19 cellular contexts compared by ENCODE assay signal in the genomic region with DNA sequence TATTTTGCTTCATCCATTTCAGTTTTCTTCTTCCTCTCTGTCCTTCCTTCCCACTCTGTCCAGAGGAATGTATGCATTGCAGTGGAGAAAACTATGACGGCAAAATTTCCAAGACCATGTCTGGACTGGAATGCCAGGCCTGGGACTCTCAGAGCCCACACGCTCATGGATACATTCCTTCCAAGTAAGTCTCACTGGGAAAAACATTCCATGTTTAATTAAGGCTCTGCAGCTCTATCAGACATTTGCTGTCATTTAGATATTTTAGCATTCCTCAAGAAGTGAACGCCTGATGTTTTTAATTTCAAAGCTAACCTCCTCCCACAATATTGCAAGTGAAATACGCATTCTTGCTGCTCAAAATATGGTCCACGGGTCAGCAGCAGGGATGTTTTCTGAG. TPM values are rescaled to one million over a fixed set of nuclear protein-coding genes. Genes with fewer than 3 reads are reported as not detected.
A peak's percentile ranks its signal among the peaks of the same experiment; 100 is the strongest.
DNase-seq lines count a peak whose midpoint lies in the region; ATAC-seq, FAIRE-seq and TF ChIP-seq lines count a peak whose summit lies in the region.
"Had no signal": no experiment of that assay in that cellular context is flagged by ENCODE, and none has a peak within 500 bp of the region (broad histone marks: within the 10 kb centered on the region; RNA-seq: fewer than 3 reads in every experiment).

No MANE protein-coding gene starts in this region.

- H3K23ac ChIP-seq in trophoblast cell (ENCODE audit: low read length) = no peak overlapping the region

- no peak for ATAC-seq in GM21423 (IDR thresholded peaks at IDR 0.05; ENCODE audit: unreplicated experiment)
- ATAC-seq: HCT116, HepG2 had no signal

- no peak overlapping the region for H2AFZ ChIP-seq in trophoblast cell (ENCODE audit: insufficient read depth, low read length, poor library complexity)

- no peaks in the 10 kb centered on the region for H3K4me1 Mint-ChIP-seq in activated CD4-positive, alpha-beta T cell treated with anti-CD3 and anti-CD28 coated beads, Interleukin-2, amount 10 ng/mL, durations not matched to agents 24 days and 14 days
- H3K4me1 Mint-ChIP-seq: CD14-positive monocyte; CD8-positive, alpha-beta memory T cell had no signal

- H3K27me3 Mint-ChIP-seq in activated CD4-positive, alpha-beta T cell treated with anti-CD3 and anti-CD28 coated beads, Interleukin-2, amount 10 ng/mL, durations not matched to agents 24 days and 14 days = no peaks in the 10 kb centered on the region

- H3K27ac Mint-ChIP-seq in activated CD4-positive, alpha-beta T cell treated with anti-CD3 and anti-CD28 coated beads, Interleukin-2, amount 10 ng/mL, durations not matched to agents 24 days and 14 days = no peak overlapping the region
- H3K27ac Mint-ChIP-seq: CD14-positive monocyte; CD8-positive, alpha-beta memory T cell had no signal

- intact Hi-C loops in activated CD4-positive, alpha-beta T cell treated with anti-CD3 and anti-CD28 coated beads, Interleukin-2, amount 10 ng/mL, durations not matched to agents 24 days and 14 days (cut with micrococcal nuclease) = no loop called here

- no peaks in the 10 kb centered on the region for H3K79me1 ChIP-seq in trophoblast cell (ENCODE audit: low read length)

- peak; percentile 8 for DNase-seq in AG09309 (ENCODE audit: low read depth)
- peak; percentile 43 for DNase-seq in adipocyte (ENCODE audit: low read depth)
- DNase-seq in fibroblast of villous mesenchyme (ENCODE audit: low read depth) = peak; percentile 14
- DNase-seq in trophoblast cell = peak in 1 of 2 donors; percentile 17
- DNase-seq in activated CD4-positive, alpha-beta T cell treated with anti-CD3 and anti-CD28 coated beads, Interleukin-2, amount 10 ng/mL, durations not matched to agents 24 days and 14 days = no peak
- DNase-seq in activated gamma-delta T cell treated with Interleukin-2 at 50 U/mL for 16 hours = no peak
- DNase-seq in frontal cortex (ENCODE audit: low spot score in 2 of 2) = no peak
- DNase-seq: 8988T; CD8-positive, alpha-beta memory T cell; DMS79 had no signal

- no peak for FAIRE-seq in frontal cortex (lab: Jason Lieb, UNC)
- FAIRE-seq: GM12891, HepG2, HTR-8/SVneo had no signal

- no peaks in the 10 kb centered on the region for H3K27me3 ChIP-seq in adipocyte (replicated peaks; ENCODE audit: control insufficient read depth, insufficient read depth, low read length)
- H3K27me3 ChIP-seq in trophoblast cell (ENCODE audit: insufficient read depth, low read length) = no peaks in the 10 kb centered on the region

- H3K27ac ChIP-seq in trophoblast cell (ENCODE audit: low read depth, low read length) = peak overlapping the region; percentile 33

- H2BK5ac ChIP-seq in trophoblast cell (ENCODE audit: low read depth, low read length, poor library complexity) = no peak overlapping the region

- no peak overlapping the region for H2AK5ac ChIP-seq in trophoblast cell (ENCODE audit: low read length)

- H3K36me3 ChIP-seq in adipocyte (ENCODE audit: control insufficient read depth, insufficient read depth, low read length, severe bottlenecking) = no peaks in the 10 kb centered on the region
- H3K36me3 ChIP-seq in trophoblast cell (ENCODE audit: control insufficient read depth in 1 of 2, insufficient read depth in 2 of 2, low read length in 2 of 2) = no peaks in the 10 kb centered on the region

- H4K91ac ChIP-seq in trophoblast cell (ENCODE audit: low read depth, low read length) = no peak overlapping the region

- no peak overlapping the region for H4K12ac ChIP-seq in trophoblast cell (ENCODE audit: low read depth, low read length)

- no peak overlapping the region for H3K4ac ChIP-seq in trophoblast cell (ENCODE audit: low read depth, low read length)

- H3K9me3 ChIP-seq in adipocyte (ENCODE audit: control insufficient read depth, low read length) = no peaks in the 10 kb centered on the region
- H3K9me3 ChIP-seq in trophoblast cell (ENCODE audit: insufficient read depth, low read depth, low read length) = no peaks in the 10 kb centered on the region

- no peak overlapping the region for H3K18ac ChIP-seq in trophoblast cell (ENCODE audit: low read length)

- H3K4me2 ChIP-seq in trophoblast cell (ENCODE audit: low read length) = no peak overlapping the region

- H3K4me3 Mint-ChIP-seq in activated CD4-positive, alpha-beta T cell treated with anti-CD3 and anti-CD28 coated beads, Interleukin-2, amount 10 ng/mL, durations not matched to agents 24 days and 14 days = no peak overlapping the region
- H3K4me3 Mint-ChIP-seq: CD14-positive monocyte; CD8-positive, alpha-beta memory T cell had no signal

- TF ChIP-seq CTCF in AG09309 (IDR thresholded peaks at IDR 0.05; ENCODE audit: control insufficient read depth, insufficient read depth, low read depth, low read length, missing control alignments) (no peak), fibroblast of villous mesenchyme (IDR thresholded peaks at IDR 0.05; ENCODE audit: insufficient read depth, low read depth, low read length) (no peak)

- no peak overlapping the region for H3K14ac ChIP-seq in trophoblast cell (ENCODE audit: low read length)

- H3K9me3 Mint-ChIP-seq in activated CD4-positive, alpha-beta T cell treated with anti-CD3 and anti-CD28 coated beads, Interleukin-2, amount 10 ng/mL, durations not matched to agents 24 days and 14 days = no peaks in the 10 kb centered on the region
- H3K9me3 Mint-ChIP-seq: CD8-positive, alpha-beta memory T cell had no signal

- H3K36me3 Mint-ChIP-seq in activated CD4-positive, alpha-beta T cell treated with anti-CD3 and anti-CD28 coated beads, Interleukin-2, amount 10 ng/mL, durations not matched to agents 24 days and 14 days (ENCODE audit: low read depth) = no peaks in the 10 kb centered on the region
- H3K36me3 Mint-ChIP-seq: CD14-positive monocyte; CD8-positive, alpha-beta memory T cell had no signal

- H3K4me3 ChIP-seq in AG09309 (ENCODE audit: control insufficient read depth, low read depth, low read length) = no peak overlapping the region
- H3K4me3 ChIP-seq in adipocyte (ENCODE audit: low read length) = no peak overlapping the region
- H3K4me3 ChIP-seq in fibroblast of villous mesenchyme (ENCODE audit: low read depth, low read length) = no peak overlapping the region
- no peak overlapping the region for H3K4me3 ChIP-seq in trophoblast cell (ENCODE audit: low read depth, low read length)

- no peak overlapping the region for H4K8ac ChIP-seq in trophoblast cell (ENCODE audit: low read depth, low read length)

- no peak overlapping the region for H3K9ac ChIP-seq in adipocyte (ENCODE audit: low read length)
- H3K9ac ChIP-seq in trophoblast cell (ENCODE audit: low read length) = no peak overlapping the region

- H3K4me1 ChIP-seq in adipocyte (ENCODE audit: control insufficient read depth, insufficient read depth, low read length) (no peaks in the 10 kb centered on the region), trophoblast cell (ENCODE audit: control insufficient read depth in 1 of 2, insufficient read depth in 2 of 2, low read length in 2 of 2) (peaks cover 3 to 4% of the 10 kb centered on the region in 2 experiments)

- no peak overlapping the region for H2BK12ac ChIP-seq in trophoblast cell (ENCODE audit: low read length)

- no peak overlapping the region for H2BK120ac ChIP-seq in trophoblast cell (ENCODE audit: insufficient read depth, low read length, poor library complexity)

- H3K79me2 ChIP-seq in trophoblast cell (ENCODE audit: control insufficient read depth, insufficient read depth, low read length, poor library complexity) = no peaks in the 10 kb centered on the region

- WGBS in trophoblast cell (ENCODE audit: extremely low coverage, insufficient coverage, insufficient read length) = no CpG with 5 or more reads among the region's 5 CpGs

RNA-seq across cellular contexts. Expression of a gene that starts 12.7 kb away (rescaled TPM):
- total RNA-seq in fibroblast of villous mesenchyme = not detected in 2 replicates
- 0.07 TPM in 1 of 2 replicates, not detected in the other for polyA plus RNA-seq in trophoblast cell (2013)
- 0.40 TPM in 1 of 2 replicates, not detected in the other for total RNA-seq in activated CD4-positive, alpha-beta T cell treated with anti-CD3 and anti-CD28 coated beads, Interleukin-2, amount 10 ng/mL, durations not matched to agents 24 days and 14 days
- not detected for total RNA-seq in frontal cortex
- total RNA-seq: G401, H4 had no signal
- polyA plus RNA-seq: BJ; CD14-positive monocyte; CD8-positive, alpha-beta memory T cell had no signal

RNA-seq across cellular contexts. Expression of a gene that starts 50.7 kb away (rescaled TPM):
- total RNA-seq in fibroblast of villous mesenchyme = not detected in 2 replicates
- not detected in 2 replicates for polyA plus RNA-seq in trophoblast cell (2013)
- not detected in 2 replicates for total RNA-seq in activated CD4-positive, alpha-beta T cell treated with anti-CD3 and anti-CD28 coated beads, Interleukin-2, amount 10 ng/mL, durations not matched to agents 24 days and 14 days
- 1.2 TPM for total RNA-seq in frontal cortex
- total RNA-seq: CD8-positive, alpha-beta memory T cell; G401; H4; HepG2 had no signal
- polyA plus RNA-seq: BJ; CD14-positive monocyte; CD8-positive, alpha-beta memory T cell; HepG2 had no signal

Comparison
In these comparisons a context has a peak if more than half of its experiments do, and no peak if none do; other contexts are left out.
1. DNase-seq: peak in AG09309 (single experiment), adipocyte (single experiment) and fibroblast of villous mesenchyme (single experiment); none in activated CD4-positive, alpha-beta T cell treated with anti-CD3 and anti-CD28 coated beads, Interleukin-2, amount 10 ng/mL, durations not matched to agents 24 days and 14 days (single experiment), activated gamma-delta T cell treated with Interleukin-2 at 50 U/mL for 16 hours (single experiment) and frontal cortex (0 of 2).